ENCODE assay signal across 22 cellular contexts in the genomic region with DNA sequence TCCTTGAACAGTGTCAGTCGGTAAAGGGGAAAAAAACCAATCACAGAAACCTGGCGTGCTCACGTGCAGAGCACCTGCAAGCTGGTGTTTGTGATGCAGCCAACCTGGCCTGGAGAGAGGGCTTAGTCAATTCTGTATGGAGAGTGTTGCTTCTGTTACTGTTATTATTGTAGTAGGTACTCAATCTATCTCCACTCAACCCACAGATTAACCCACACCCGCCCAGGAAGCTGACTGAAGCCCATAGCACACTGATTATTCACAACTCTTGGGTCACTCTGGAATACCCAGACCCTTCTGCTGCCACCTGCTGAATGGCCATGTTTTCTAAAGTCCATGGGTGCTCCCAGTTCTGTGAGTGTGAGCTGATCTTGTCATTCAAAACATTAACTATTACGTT.
"Had no signal": no experiment of that assay in that cellular context is flagged by ENCODE, and none has a peak within 500 bp of the region (broad histone marks: within the 10 kb centered on the region; RNA-seq: fewer than 3 reads in every experiment).

No MANE protein-coding gene starts in this region.

- H3K27ac ChIP-seq: left lung, VCaP had no signal

- H3K4me3 ChIP-seq: left lung had no signal

- DNase-seq: activated CD4-positive, alpha-beta T cell treated with anti-CD3 and anti-CD28 coated beads for 1 hour; activated CD4-positive, alpha-beta T cell treated with anti-CD3 and anti-CD28 coated beads, Interleukin-2, amount 50 U/mL, for 48 hours; activated CD8-positive, alpha-beta memory T cell treated with anti-CD3 and anti-CD28 coated beads, Interleukin-2, amount 10 ng/mL, durations not matched to agents 7 days and 5 days; activated effector memory CD4-positive, alpha-beta T cell treated with anti-CD3 and anti-CD28 coated beads, Interleukin-2, amount 50 U/mL, for 16 hours; activated T-cell treated with anti-CD3 and anti-CD28 coated beads, Interleukin-2, amount 50 U/mL, for 1 hour; caudate nucleus; hippocampal formation; left lung; mesendoderm; nucleus accumbens; right cardiac atrium; small intestine; stimulated activated CD4-positive, alpha-beta T cell treated with anti-CD3 and anti-CD28 coated beads, Interleukin-4, amount 100 ng/mL, for 4 hours; stimulated activated CD8-positive, alpha-beta memory T cell treated with anti-CD3 and anti-CD28 coated beads, Interleukin-4, amount 100 ng/mL, for 48 hours; T-cell had no signal

- H3K4me3 Mint-ChIP-seq: activated CD8-positive, alpha-beta memory T cell treated with anti-CD3 and anti-CD28 coated beads, Interleukin-2, amount 10 ng/mL, durations not matched to agents 7 days and 5 days; activated naive CD4-positive, alpha-beta T cell treated with anti-CD3 and anti-CD28 coated beads, Interleukin-2, amount 50 U/mL, for 24 hours; natural killer cell treated with Interleukin-12 subunit alpha and Interleukin-12 subunit beta and Interleukin-15 and Interleukin-18, amount 100 ng/mL, for 72 hours; stimulated activated naive CD8-positive, alpha-beta T cell treated with anti-CD3 and anti-CD28 coated beads, Interleukin-15, Interleukin-2, amounts not matched to agents 100 ng/mL and 50 ng/mL, for 24 hours; T-cell; type B pancreatic cell had no signal

- H3K36me3 Mint-ChIP-seq: activated naive CD4-positive, alpha-beta T cell treated with anti-CD3 and anti-CD28 coated beads, Interleukin-2, amount 50 U/mL, for 24 hours; natural killer cell treated with Interleukin-12 subunit alpha and Interleukin-12 subunit beta and Interleukin-15 and Interleukin-18, amount 100 ng/mL, for 72 hours; T-cell; type B pancreatic cell had no signal

- H3K36me3 ChIP-seq: left lung had no signal

- H3K27me3 Mint-ChIP-seq: activated CD8-positive, alpha-beta memory T cell treated with anti-CD3 and anti-CD28 coated beads, Interleukin-2, amount 10 ng/mL, durations not matched to agents 7 days and 5 days; activated naive CD4-positive, alpha-beta T cell treated with anti-CD3 and anti-CD28 coated beads, Interleukin-2, amount 50 U/mL, for 24 hours; stimulated activated naive CD8-positive, alpha-beta T cell treated with anti-CD3 and anti-CD28 coated beads, Interleukin-15, Interleukin-2, amounts not matched to agents 100 ng/mL and 50 ng/mL, for 24 hours had no signal

- H3K9me3 Mint-ChIP-seq: activated naive CD4-positive, alpha-beta T cell treated with anti-CD3 and anti-CD28 coated beads, Interleukin-2, amount 50 U/mL, for 24 hours; natural killer cell treated with Interleukin-12 subunit alpha and Interleukin-12 subunit beta and Interleukin-15 and Interleukin-18, amount 100 ng/mL, for 72 hours; T-cell; type B pancreatic cell had no signal

- H3K27ac Mint-ChIP-seq: activated CD8-positive, alpha-beta memory T cell treated with anti-CD3 and anti-CD28 coated beads, Interleukin-2, amount 10 ng/mL, durations not matched to agents 7 days and 5 days; activated naive CD4-positive, alpha-beta T cell treated with anti-CD3 and anti-CD28 coated beads, Interleukin-2, amount 50 U/mL, for 24 hours; natural killer cell treated with Interleukin-12 subunit alpha and Interleukin-12 subunit beta and Interleukin-15 and Interleukin-18, amount 100 ng/mL, for 72 hours; progenitor cell of endocrine pancreas; stimulated activated naive CD8-positive, alpha-beta T cell treated with anti-CD3 and anti-CD28 coated beads, Interleukin-15, Interleukin-2, amounts not matched to agents 100 ng/mL and 50 ng/mL, for 24 hours; T-cell; type B pancreatic cell had no signal

- H3K4me1 Mint-ChIP-seq: activated naive CD4-positive, alpha-beta T cell treated with anti-CD3 and anti-CD28 coated beads, Interleukin-2, amount 50 U/mL, for 24 hours; T-cell had no signal

- H3K27me3 ChIP-seq: left lung had no signal

- H3K4me1 ChIP-seq: left lung had no signal

- ATAC-seq: activated CD8-positive, alpha-beta memory T cell treated with anti-CD3 and anti-CD28 coated beads, Interleukin-2, amount 10 ng/mL, durations not matched to agents 7 days and 5 days; esophagus mucosa; left lung; right cardiac atrium; T-cell had no signal

- H3K9me3 ChIP-seq: left lung had no signal
